In genomic region chr6:159098636-159099106, GRCh38 we compare ENCODE assay signal across 11 cellular contexts. TPM values are rescaled to one million over a fixed set of nuclear protein-coding genes. Genes with fewer than 3 reads are reported as not detected.
A peak's percentile ranks its signal among the peaks of the same experiment; 100 is the strongest.
DNase-seq lines count a peak whose midpoint lies in the region; ATAC-seq and TF ChIP-seq lines count a peak whose summit lies in the region.
"Had no signal": no experiment of that assay in that cellular context is flagged by ENCODE, and none has a peak within 500 bp of the region (broad histone marks: within the 10 kb centered on the region; RNA-seq: fewer than 3 reads in every experiment).

No MANE protein-coding gene starts in this region.

- H3K36me3 ChIP-seq in right atrium auricular region (no peaks in the 10 kb centered on the region), psoas muscle (ENCODE audit: insufficient read depth in 1 of 2, low read depth in 1 of 2) (no peaks in the 10 kb centered on the region)
- H3K36me3 ChIP-seq: neural progenitor cell had no signal

- peak overlapping the region; percentile 96 for H3K27ac Mint-ChIP-seq in activated T-helper 1 cell treated with anti-CD3 and anti-CD28 coated beads, Interleukin-12 subunit alpha, Interleukin-12 subunit beta, Interleukin-2, Interleukin-4 antibody, amounts not matched to agents 30 ng/mL and 10 ng/mL and 1 ng/mL, durations not matched to agents 14 hours and 24 hours and 36 hours
- peak overlapping the region; percentile 94 to 99 for H3K27ac Mint-ChIP-seq in natural killer cell
- H3K27ac Mint-ChIP-seq: neural progenitor cell had no signal

- no peaks in the 10 kb centered on the region for H3K9me3 Mint-ChIP-seq in activated T-helper 1 cell treated with anti-CD3 and anti-CD28 coated beads, Interleukin-12 subunit alpha, Interleukin-12 subunit beta, Interleukin-2, Interleukin-4 antibody, amounts not matched to agents 30 ng/mL and 10 ng/mL and 1 ng/mL, durations not matched to agents 14 hours and 24 hours and 36 hours
- no peaks in the 10 kb centered on the region for H3K9me3 Mint-ChIP-seq in natural killer cell
- H3K9me3 Mint-ChIP-seq: neural progenitor cell had no signal

- H3K9me3 ChIP-seq in right atrium auricular region (no peaks in the 10 kb centered on the region), psoas muscle (no peaks in the 10 kb centered on the region)

- intact Hi-C loops in Right ventricle myocardium inferior (cut with DNase I) (no loop called here), natural killer cell (cut with micrococcal nuclease) (loop anchor here (2.0 kb wide), 1 partner anchor 36 kb away; no protein-coding TSS in a partner anchor), posterior cingulate gyrus (cut with DNase I) (no loop called here), psoas muscle (cut with DNase I) (no loop called here), Right ventricle myocardium superior (cut with DNase I) (no loop called here)
- intact Hi-C loops in activated T-helper 1 cell treated with anti-CD3 and anti-CD28 coated beads, Interleukin-12 subunit alpha, Interleukin-12 subunit beta, Interleukin-2, Interleukin-4 antibody, amounts not matched to agents 30 ng/mL and 10 ng/mL and 1 ng/mL, durations not matched to agents 14 hours and 24 hours and 36 hours (cut with micrococcal nuclease) = loop anchor here (1.0 kb wide), 4 partner anchors 8 to 99 kb away; no protein-coding TSS in a partner anchor

- H3K27me3 ChIP-seq in right atrium auricular region (no peaks in the 10 kb centered on the region), psoas muscle (ENCODE audit: insufficient read depth in 3 of 3, low read length in 2 of 3) (no peaks in the 10 kb centered on the region)
- H3K27me3 ChIP-seq: neural progenitor cell had no signal

- no peaks in the 10 kb centered on the region for H3K36me3 Mint-ChIP-seq in activated T-helper 1 cell treated with anti-CD3 and anti-CD28 coated beads, Interleukin-12 subunit alpha, Interleukin-12 subunit beta, Interleukin-2, Interleukin-4 antibody, amounts not matched to agents 30 ng/mL and 10 ng/mL and 1 ng/mL, durations not matched to agents 14 hours and 24 hours and 36 hours (ENCODE audit: low read depth)
- H3K36me3 Mint-ChIP-seq in natural killer cell = no peaks in the 10 kb centered on the region
- H3K36me3 Mint-ChIP-seq: neural progenitor cell had no signal

- TF ChIP-seq CTCF in right atrium auricular region (IDR thresholded peaks at IDR 0.05) (no peak), natural killer cell (IDR thresholded peaks at IDR 0.05) (no peak), psoas muscle (IDR thresholded peaks at IDR 0.05) (no peak)

- H3K4me1 ChIP-seq in right atrium auricular region (no peaks in the 10 kb centered on the region), psoas muscle (no peaks in the 10 kb centered on the region)
- H3K4me1 ChIP-seq: neural progenitor cell had no signal

- no peaks in the 10 kb centered on the region for H3K27me3 Mint-ChIP-seq in activated T-helper 1 cell treated with anti-CD3 and anti-CD28 coated beads, Interleukin-12 subunit alpha, Interleukin-12 subunit beta, Interleukin-2, Interleukin-4 antibody, amounts not matched to agents 30 ng/mL and 10 ng/mL and 1 ng/mL, durations not matched to agents 14 hours and 24 hours and 36 hours (ENCODE audit: insufficient read depth)
- H3K27me3 Mint-ChIP-seq in natural killer cell (ENCODE audit: low read depth in 2 of 2) = no peaks in the 10 kb centered on the region

- H3K4me3 Mint-ChIP-seq in activated T-helper 1 cell treated with anti-CD3 and anti-CD28 coated beads, Interleukin-12 subunit alpha, Interleukin-12 subunit beta, Interleukin-2, Interleukin-4 antibody, amounts not matched to agents 30 ng/mL and 10 ng/mL and 1 ng/mL, durations not matched to agents 14 hours and 24 hours and 36 hours = peak overlapping the region; percentile 76
- peak overlapping the region; percentile 61 for H3K4me3 Mint-ChIP-seq in natural killer cell
- H3K4me3 Mint-ChIP-seq: neural progenitor cell had no signal

- 59 to 66% (median 64%) methylated on average over 14 of the region's 14 CpGs for WGBS in psoas muscle, 3 donors

- H3K27ac ChIP-seq in right atrium auricular region (no peak overlapping the region), psoas muscle (no peak overlapping the region)
- H3K27ac ChIP-seq: neural progenitor cell had no signal

- DNase-seq in right atrium auricular region (ENCODE audit: low spot score) (peak; percentile 40), Right ventricle myocardium inferior (ENCODE audit: missing footprints) (no peak), natural killer cell (peak; percentile 56), SHP77 (lab: John Stamatoyannopoulos, UW) (no peak), posterior cingulate gyrus (no peak), psoas muscle (no peak), Right ventricle myocardium superior (no peak)
- DNase-seq in activated T-helper 1 cell treated with anti-CD3 and anti-CD28 coated beads, Interleukin-12 subunit alpha, Interleukin-12 subunit beta, Interleukin-2, Interleukin-4 antibody, amounts not matched to agents 30 ng/mL and 10 ng/mL and 1 ng/mL, durations not matched to agents 14 hours and 24 hours and 36 hours (ENCODE audit: low spot score) = peak; percentile 67
- DNase-seq: ACHN had no signal

- peaks cover 88% of the 10 kb centered on the region for H3K4me1 Mint-ChIP-seq in activated T-helper 1 cell treated with anti-CD3 and anti-CD28 coated beads, Interleukin-12 subunit alpha, Interleukin-12 subunit beta, Interleukin-2, Interleukin-4 antibody, amounts not matched to agents 30 ng/mL and 10 ng/mL and 1 ng/mL, durations not matched to agents 14 hours and 24 hours and 36 hours (ENCODE audit: low read depth)
- H3K4me1 Mint-ChIP-seq in natural killer cell = peaks cover 26 to 31% of the 10 kb centered on the region in 2 donors

- ATAC-seq in Right ventricle myocardium inferior (no peak), natural killer cell (peak; percentile 88 to 89 (median 89)), psoas muscle (no peak), Right ventricle myocardium superior (ENCODE audit: poor library complexity) (no peak)
- ATAC-seq: HCT116 had no signal

- H3K4me3 ChIP-seq in right atrium auricular region = no peak overlapping the region
- H3K4me3 ChIP-seq in psoas muscle = no peak overlapping the region
- H3K4me3 ChIP-seq: neural progenitor cell had no signal

RNA-seq across cellular contexts. Expression of gene TAGAP, which starts 53.9 kb away (rescaled TPM):
- total RNA-seq in right atrium auricular region (1 to 10 TPM; 2.0 to 3.2 TPM), Right ventricle myocardium inferior (1.7 TPM), natural killer cell (100 to 1,000 TPM; 139 to 291 (median 178) TPM), psoas muscle (1 to 10 TPM in 1 of 4 donors, under 1 TPM in 3; 0.42 to 1.2 (median 0.65) TPM), Right ventricle myocardium superior (1.1 TPM)
- total RNA-seq in activated T-helper 1 cell treated with anti-CD3 and anti-CD28 coated beads, Interleukin-12 subunit alpha, Interleukin-12 subunit beta, Interleukin-2, Interleukin-4 antibody, amounts not matched to agents 30 ng/mL and 10 ng/mL and 1 ng/mL, durations not matched to agents 14 hours and 24 hours and 36 hours = 245 and 250 TPM in 2 replicates
- polyA plus RNA-seq in psoas muscle = under 1 TPM; 0.06 to 0.13 (median 0.10) TPM

Comparison
In these comparisons a context has a peak if more than half of its experiments do, and no peak if none do; other contexts are left out.
1. DNase-seq: peak in right atrium auricular region (single experiment), activated T-helper 1 cell treated with anti-CD3 and anti-CD28 coated beads, Interleukin-12 subunit alpha, Interleukin-12 subunit beta, Interleukin-2, Interleukin-4 antibody, amounts not matched to agents 30 ng/mL and 10 ng/mL and 1 ng/mL, durations not matched to agents 14 hours and 24 hours and 36 hours (single experiment) and natural killer cell (single experiment); none in Right ventricle myocardium inferior (single experiment), SHP77 (0 of 2), posterior cingulate gyrus (0 of 10), psoas muscle (0 of 2) and Right ventricle myocardium superior (single experiment).
2. ATAC-seq: peak in natural killer cell (3 of 3); none in Right ventricle myocardium inferior (single experiment), psoas muscle (0 of 4) and Right ventricle myocardium superior (single experiment).
3. RNA of gene TAGAP, which starts 53.9 kb away (total RNA-seq): 245 to 250 TPM in activated T-helper 1 cell treated with anti-CD3 and anti-CD28 coated beads, Interleukin-12 subunit alpha, Interleukin-12 subunit beta, Interleukin-2, Interleukin-4 antibody, amounts not matched to agents 30 ng/mL and 10 ng/mL and 1 ng/mL, durations not matched to agents 14 hours and 24 hours and 36 hours and 139 to 291 TPM in natural killer cell; 2.0 to 3.2 TPM in right atrium auricular region, 1.7 TPM in Right ventricle myocardium inferior (single experiment), 1.1 TPM in Right ventricle myocardium superior (single experiment) and 0.42 to 1.2 TPM in psoas muscle; every median in the first group is over 10 times any median in the second.
4. intact Hi-C loops: an anchor here in activated T-helper 1 cell treated with anti-CD3 and anti-CD28 coated beads, Interleukin-12 subunit alpha, Interleukin-12 subunit beta, Interleukin-2, Interleukin-4 antibody, amounts not matched to agents 30 ng/mL and 10 ng/mL and 1 ng/mL, durations not matched to agents 14 hours and 24 hours and 36 hours (1.0 kb wide) and natural killer cell (2.0 kb wide); none called in Right ventricle myocardium inferior, posterior cingulate gyrus, psoas muscle and Right ventricle myocardium superior.